Comparison of ENCODE assay signal across 1 cellular context in the genomic region with DNA sequence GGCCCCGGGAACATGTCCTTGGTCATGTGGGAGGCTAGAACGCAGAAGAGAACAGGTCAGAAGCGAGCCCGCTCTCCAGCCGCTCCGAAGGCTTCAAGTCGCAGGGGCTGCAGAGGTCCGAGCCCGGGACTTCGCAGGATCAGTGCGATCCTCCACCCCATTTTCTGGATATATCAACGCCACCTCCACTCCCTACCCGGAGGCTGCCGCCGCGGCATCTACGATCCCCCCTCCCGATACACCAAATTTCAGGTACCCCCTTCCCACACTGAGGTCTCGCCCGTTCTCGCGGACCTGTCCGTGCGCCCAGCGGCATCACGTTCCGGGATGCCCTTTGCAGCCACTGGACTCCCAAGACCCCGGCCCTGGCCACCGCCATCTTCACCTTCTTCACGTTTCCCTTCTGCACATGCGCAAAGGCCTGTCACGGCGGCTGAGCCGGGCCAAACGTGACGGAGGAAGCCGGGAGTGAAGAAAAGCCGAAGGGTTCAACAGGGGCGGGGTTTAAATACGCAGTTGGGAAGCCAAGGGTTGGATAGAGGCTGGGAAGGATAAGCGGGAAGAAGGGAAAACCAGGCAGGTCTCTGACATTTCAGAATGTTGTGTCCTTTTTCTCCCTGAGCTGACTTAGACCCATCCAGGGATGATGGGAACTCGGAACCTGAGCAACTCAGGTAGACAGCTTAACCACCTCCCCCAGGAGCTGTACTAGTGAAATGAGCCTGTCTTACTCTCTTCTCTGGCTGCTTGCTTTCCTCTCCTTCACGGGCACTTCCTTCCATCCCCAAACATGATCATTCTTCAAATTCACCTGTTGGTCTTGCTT.
TF ChIP-seq lines count a peak whose summit lies in the region.

A gene (minus strand): TSS at position 399 of the 826 bp plus-strand sequence. CDS start 20 bp downstream, at position 379.

TF ChIP-seq in HepG2, 621 proteins besides CTCF, POLR2A, EP300 and RAD21 (continued from another document and continues in another):
- TF ChIP-seq ZNF251 (CRISPR knock-in tag; IDR thresholded peaks at IDR 0.05): no peak
- TF ChIP-seq, protein P1, sequence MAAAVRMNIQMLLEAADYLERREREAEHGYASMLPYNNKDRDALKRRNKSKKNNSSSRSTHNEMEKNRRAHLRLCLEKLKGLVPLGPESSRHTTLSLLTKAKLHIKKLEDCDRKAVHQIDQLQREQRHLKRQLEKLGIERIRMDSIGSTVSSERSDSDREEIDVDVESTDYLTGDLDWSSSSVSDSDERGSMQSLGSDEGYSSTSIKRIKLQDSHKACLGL (CRISPR knock-in tag; IDR thresholded peaks at IDR 0.05): no peak
- no peak for TF ChIP-seq ZNF777 (CRISPR knock-in tag; IDR thresholded peaks at IDR 0.05)
- TF ChIP-seq NFIC (IDR thresholded peaks at IDR 0.05; ENCODE audit: low read length): no peak; the same call in 1 of the 2 replicates
- no peak for TF ChIP-seq NFE2L1 (CRISPR knock-in tag; IDR thresholded peaks at IDR 0.05; ENCODE audit: borderline replicate concordance)
- TF ChIP-seq SP1 (IDR thresholded peaks at IDR 0.05): no peak
- TF ChIP-seq SP1 (CRISPR knock-in tag; IDR thresholded peaks at IDR 0.05): no peak
- TF ChIP-seq RBAK (CRISPR knock-in tag; IDR thresholded peaks at IDR 0.05): 0 out of 2 replicates have a peak, but pooled peaks have one; percentile 35
- TF ChIP-seq PRPF4 (IDR thresholded peaks at IDR 0.05; ENCODE audit: low read depth, low read length, poor library complexity, severe bottlenecking): no peak
- peak; percentile 47; the same call in 1 of the 2 replicates for TF ChIP-seq MYC (CRISPR knock-in tag; IDR thresholded peaks at IDR 0.05; ENCODE audit: borderline replicate concordance)
- TF ChIP-seq ZBTB7A (CRISPR knock-in tag; IDR thresholded peaks at IDR 0.05): no peak
- TF ChIP-seq U2AF2 (IDR thresholded peaks at IDR 0.05; ENCODE audit: low read depth, low read length): no peak
- no peak for TF ChIP-seq ZNF460 (CRISPR knock-in tag; IDR thresholded peaks at IDR 0.05; ENCODE audit: borderline replicate concordance)
- no peak for TF ChIP-seq MZF1 (CRISPR knock-in tag; IDR thresholded peaks at IDR 0.05; ENCODE audit: borderline replicate concordance)
- no peak for TF ChIP-seq ZNF30 (CRISPR knock-in tag; IDR thresholded peaks at IDR 0.05)
- TF ChIP-seq ZNF124 (CRISPR knock-in tag; IDR thresholded peaks at IDR 0.05): no peak
- TF ChIP-seq PPARG (CRISPR knock-in tag; conservative IDR thresholded peaks at IDR 0.05): no peak
- TF ChIP-seq, protein P2, sequence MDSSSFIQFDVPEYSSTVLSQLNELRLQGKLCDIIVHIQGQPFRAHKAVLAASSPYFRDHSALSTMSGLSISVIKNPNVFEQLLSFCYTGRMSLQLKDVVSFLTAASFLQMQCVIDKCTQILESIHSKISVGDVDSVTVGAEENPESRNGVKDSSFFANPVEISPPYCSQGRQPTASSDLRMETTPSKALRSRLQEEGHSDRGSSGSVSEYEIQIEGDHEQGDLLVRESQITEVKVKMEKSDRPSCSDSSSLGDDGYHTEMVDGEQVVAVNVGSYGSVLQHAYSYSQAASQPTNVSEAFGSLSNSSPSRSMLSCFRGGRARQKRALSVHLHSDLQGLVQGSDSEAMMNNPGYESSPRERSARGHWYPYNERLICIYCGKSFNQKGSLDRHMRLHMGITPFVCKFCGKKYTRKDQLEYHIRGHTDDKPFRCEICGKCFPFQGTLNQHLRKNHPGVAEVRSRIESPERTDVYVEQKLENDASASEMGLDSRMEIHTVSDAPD (CRISPR knock-in tag; IDR thresholded peaks at IDR 0.05): no peak
- peak; percentile 47; the same call in 1 of the 2 replicates for TF ChIP-seq KMT2B (CRISPR knock-in tag; IDR thresholded peaks at IDR 0.05)
- peak; percentile 84; the same call in 1 of the 2 replicates for TF ChIP-seq ZNF430 (CRISPR knock-in tag; IDR thresholded peaks at IDR 0.05)
- TF ChIP-seq ZNF773 (CRISPR knock-in tag; IDR thresholded peaks at IDR 0.05; ENCODE audit: borderline replicate concordance): no peak
- TF ChIP-seq, protein P3, sequence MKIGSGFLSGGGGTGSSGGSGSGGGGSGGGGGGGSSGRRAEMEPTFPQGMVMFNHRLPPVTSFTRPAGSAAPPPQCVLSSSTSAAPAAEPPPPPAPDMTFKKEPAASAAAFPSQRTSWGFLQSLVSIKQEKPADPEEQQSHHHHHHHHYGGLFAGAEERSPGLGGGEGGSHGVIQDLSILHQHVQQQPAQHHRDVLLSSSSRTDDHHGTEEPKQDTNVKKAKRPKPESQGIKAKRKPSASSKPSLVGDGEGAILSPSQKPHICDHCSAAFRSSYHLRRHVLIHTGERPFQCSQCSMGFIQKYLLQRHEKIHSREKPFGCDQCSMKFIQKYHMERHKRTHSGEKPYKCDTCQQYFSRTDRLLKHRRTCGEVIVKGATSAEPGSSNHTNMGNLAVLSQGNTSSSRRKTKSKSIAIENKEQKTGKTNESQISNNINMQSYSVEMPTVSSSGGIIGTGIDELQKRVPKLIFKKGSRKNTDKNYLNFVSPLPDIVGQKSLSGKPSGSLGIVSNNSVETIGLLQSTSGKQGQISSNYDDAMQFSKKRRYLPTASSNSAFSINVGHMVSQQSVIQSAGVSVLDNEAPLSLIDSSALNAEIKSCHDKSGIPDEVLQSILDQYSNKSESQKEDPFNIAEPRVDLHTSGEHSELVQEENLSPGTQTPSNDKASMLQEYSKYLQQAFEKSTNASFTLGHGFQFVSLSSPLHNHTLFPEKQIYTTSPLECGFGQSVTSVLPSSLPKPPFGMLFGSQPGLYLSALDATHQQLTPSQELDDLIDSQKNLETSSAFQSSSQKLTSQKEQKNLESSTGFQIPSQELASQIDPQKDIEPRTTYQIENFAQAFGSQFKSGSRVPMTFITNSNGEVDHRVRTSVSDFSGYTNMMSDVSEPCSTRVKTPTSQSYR (CRISPR knock-in tag; IDR thresholded peaks at IDR 0.05; ENCODE audit: borderline replicate concordance): no peak
- TF ChIP-seq FOSL1 (CRISPR knock-in tag; IDR thresholded peaks at IDR 0.05; ENCODE audit: borderline replicate concordance): no peak
- TF ChIP-seq PAX8 (CRISPR knock-in tag; IDR thresholded peaks at IDR 0.05; ENCODE audit: borderline replicate concordance): no peak
- peak; percentile 39; the same call in 1 of the 2 replicates for TF ChIP-seq ZNF614 (CRISPR knock-in tag; IDR thresholded peaks at IDR 0.05; ENCODE audit: borderline replicate concordance)
- TF ChIP-seq ZNF24 (IDR thresholded peaks at IDR 0.05): no peak
- no peak; the same call in 1 of the 2 replicates for TF ChIP-seq ZSCAN30 (CRISPR knock-in tag; IDR thresholded peaks at IDR 0.05)
- TF ChIP-seq KDM4B (CRISPR knock-in tag; IDR thresholded peaks at IDR 0.05): 0 out of 2 replicates have a peak, but pooled peaks have one; percentile 38
- no peak for TF ChIP-seq ZBTB21 (CRISPR knock-in tag; IDR thresholded peaks at IDR 0.05)
- no peak for TF ChIP-seq NCOR1 (IDR thresholded peaks at IDR 0.05; ENCODE audit: borderline replicate concordance, low read length)
- no peak for TF ChIP-seq TAF15 (IDR thresholded peaks at IDR 0.05; ENCODE audit: low read depth, low read length, poor library complexity, severe bottlenecking)
- TF ChIP-seq MAFK (conservative IDR thresholded peaks at IDR 0.05 in 1 of 2, IDR thresholded peaks at IDR 0.05 in 1 of 2; ENCODE audit: low read length in 2 of 2): no peak
- TF ChIP-seq, protein P4, sequence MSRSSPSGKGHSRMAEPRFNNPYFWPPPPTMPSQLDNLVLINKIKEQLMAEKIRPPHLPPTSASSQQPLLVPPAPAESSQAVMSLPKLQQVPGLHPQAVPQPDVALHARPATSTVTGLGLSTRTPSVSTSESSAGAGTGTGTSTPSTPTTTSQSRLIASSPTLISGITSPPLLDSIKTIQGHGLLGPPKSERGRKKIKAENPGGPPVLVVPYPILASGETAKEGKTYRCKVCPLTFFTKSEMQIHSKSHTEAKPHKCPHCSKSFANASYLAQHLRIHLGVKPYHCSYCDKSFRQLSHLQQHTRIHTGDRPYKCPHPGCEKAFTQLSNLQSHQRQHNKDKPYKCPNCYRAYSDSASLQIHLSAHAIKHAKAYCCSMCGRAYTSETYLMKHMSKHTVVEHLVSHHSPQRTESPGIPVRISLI (CRISPR knock-in tag; IDR thresholded peaks at IDR 0.05; ENCODE audit: borderline replicate concordance): no peak
- TF ChIP-seq ZNF598 (CRISPR knock-in tag; IDR thresholded peaks at IDR 0.05; ENCODE audit: borderline replicate concordance): 0 out of 2 replicates have a peak, but pooled peaks have one; percentile 48
- TF ChIP-seq ZBTB7B (CRISPR knock-in tag; IDR thresholded peaks at IDR 0.05): no peak
- TF ChIP-seq GATAD1 (CRISPR knock-in tag; IDR thresholded peaks at IDR 0.05): peak; percentile 86
- TF ChIP-seq, protein P5, sequence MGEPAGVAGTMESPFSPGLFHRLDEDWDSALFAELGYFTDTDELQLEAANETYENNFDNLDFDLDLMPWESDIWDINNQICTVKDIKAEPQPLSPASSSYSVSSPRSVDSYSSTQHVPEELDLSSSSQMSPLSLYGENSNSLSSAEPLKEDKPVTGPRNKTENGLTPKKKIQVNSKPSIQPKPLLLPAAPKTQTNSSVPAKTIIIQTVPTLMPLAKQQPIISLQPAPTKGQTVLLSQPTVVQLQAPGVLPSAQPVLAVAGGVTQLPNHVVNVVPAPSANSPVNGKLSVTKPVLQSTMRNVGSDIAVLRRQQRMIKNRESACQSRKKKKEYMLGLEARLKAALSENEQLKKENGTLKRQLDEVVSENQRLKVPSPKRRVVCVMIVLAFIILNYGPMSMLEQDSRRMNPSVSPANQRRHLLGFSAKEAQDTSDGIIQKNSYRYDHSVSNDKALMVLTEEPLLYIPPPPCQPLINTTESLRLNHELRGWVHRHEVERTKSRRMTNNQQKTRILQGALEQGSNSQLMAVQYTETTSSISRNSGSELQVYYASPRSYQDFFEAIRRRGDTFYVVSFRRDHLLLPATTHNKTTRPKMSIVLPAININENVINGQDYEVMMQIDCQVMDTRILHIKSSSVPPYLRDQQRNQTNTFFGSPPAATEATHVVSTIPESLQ (CRISPR knock-in tag; conservative IDR thresholded peaks at IDR 0.05): no peak
- TF ChIP-seq ZFP62 (CRISPR knock-in tag; IDR thresholded peaks at IDR 0.05): no peak
- 0 out of 2 replicates have a peak, but pooled peaks have one; percentile 20 for TF ChIP-seq ZNF232 (CRISPR knock-in tag; IDR thresholded peaks at IDR 0.05; ENCODE audit: borderline replicate concordance)
- TF ChIP-seq STAT5B (CRISPR knock-in tag; IDR thresholded peaks at IDR 0.05): no peak
- TF ChIP-seq ZNF790 (CRISPR knock-in tag; IDR thresholded peaks at IDR 0.05; ENCODE audit: borderline replicate concordance): no peak
- no peak for TF ChIP-seq ZNF484 (CRISPR knock-in tag; IDR thresholded peaks at IDR 0.05; ENCODE audit: borderline replicate concordance, low read depth)
- TF ChIP-seq JDP2 (CRISPR knock-in tag; IDR thresholded peaks at IDR 0.05; ENCODE audit: borderline replicate concordance): no peak; the same call in 1 of the 2 replicates
- TF ChIP-seq, protein P6, sequence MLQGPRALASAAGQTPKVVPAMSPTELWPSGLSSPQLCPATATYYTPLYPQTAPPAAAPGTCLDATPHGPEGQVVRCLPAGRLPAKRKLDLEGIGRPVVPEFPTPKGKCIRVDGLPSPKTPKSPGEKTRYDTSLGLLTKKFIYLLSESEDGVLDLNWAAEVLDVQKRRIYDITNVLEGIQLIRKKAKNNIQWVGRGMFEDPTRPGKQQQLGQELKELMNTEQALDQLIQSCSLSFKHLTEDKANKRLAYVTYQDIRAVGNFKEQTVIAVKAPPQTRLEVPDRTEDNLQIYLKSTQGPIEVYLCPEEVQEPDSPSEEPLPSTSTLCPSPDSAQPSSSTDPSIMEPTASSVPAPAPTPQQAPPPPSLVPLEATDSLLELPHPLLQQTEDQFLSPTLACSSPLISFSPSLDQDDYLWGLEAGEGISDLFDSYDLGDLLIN (CRISPR knock-in tag; IDR thresholded peaks at IDR 0.05; ENCODE audit: borderline replicate concordance): no peak
- no peak for TF ChIP-seq NCOA1 (CRISPR knock-in tag; IDR thresholded peaks at IDR 0.05)
- TF ChIP-seq, protein P7, sequence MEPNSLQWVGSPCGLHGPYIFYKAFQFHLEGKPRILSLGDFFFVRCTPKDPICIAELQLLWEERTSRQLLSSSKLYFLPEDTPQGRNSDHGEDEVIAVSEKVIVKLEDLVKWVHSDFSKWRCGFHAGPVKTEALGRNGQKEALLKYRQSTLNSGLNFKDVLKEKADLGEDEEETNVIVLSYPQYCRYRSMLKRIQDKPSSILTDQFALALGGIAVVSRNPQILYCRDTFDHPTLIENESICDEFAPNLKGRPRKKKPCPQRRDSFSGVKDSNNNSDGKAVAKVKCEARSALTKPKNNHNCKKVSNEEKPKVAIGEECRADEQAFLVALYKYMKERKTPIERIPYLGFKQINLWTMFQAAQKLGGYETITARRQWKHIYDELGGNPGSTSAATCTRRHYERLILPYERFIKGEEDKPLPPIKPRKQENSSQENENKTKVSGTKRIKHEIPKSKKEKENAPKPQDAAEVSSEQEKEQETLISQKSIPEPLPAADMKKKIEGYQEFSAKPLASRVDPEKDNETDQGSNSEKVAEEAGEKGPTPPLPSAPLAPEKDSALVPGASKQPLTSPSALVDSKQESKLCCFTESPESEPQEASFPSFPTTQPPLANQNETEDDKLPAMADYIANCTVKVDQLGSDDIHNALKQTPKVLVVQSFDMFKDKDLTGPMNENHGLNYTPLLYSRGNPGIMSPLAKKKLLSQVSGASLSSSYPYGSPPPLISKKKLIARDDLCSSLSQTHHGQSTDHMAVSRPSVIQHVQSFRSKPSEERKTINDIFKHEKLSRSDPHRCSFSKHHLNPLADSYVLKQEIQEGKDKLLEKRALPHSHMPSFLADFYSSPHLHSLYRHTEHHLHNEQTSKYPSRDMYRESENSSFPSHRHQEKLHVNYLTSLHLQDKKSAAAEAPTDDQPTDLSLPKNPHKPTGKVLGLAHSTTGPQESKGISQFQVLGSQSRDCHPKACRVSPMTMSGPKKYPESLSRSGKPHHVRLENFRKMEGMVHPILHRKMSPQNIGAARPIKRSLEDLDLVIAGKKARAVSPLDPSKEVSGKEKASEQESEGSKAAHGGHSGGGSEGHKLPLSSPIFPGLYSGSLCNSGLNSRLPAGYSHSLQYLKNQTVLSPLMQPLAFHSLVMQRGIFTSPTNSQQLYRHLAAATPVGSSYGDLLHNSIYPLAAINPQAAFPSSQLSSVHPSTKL (CRISPR knock-in tag; IDR thresholded peaks at IDR 0.05): no peak
- TF ChIP-seq ZNF10 (CRISPR knock-in tag; IDR thresholded peaks at IDR 0.05; ENCODE audit: borderline replicate concordance, low read depth): no peak
- TF ChIP-seq ZMAT3 (CRISPR knock-in tag; conservative IDR thresholded peaks at IDR 0.05): no peak; the same call in 1 of the 2 replicates
- TF ChIP-seq RFXANK (CRISPR knock-in tag; IDR thresholded peaks at IDR 0.05): no peak
- TF ChIP-seq ZNF329 (CRISPR knock-in tag; IDR thresholded peaks at IDR 0.05; ENCODE audit: low read depth): peak; percentile 67; the same call in 1 of the 2 replicates
- peak; percentile 67 for TF ChIP-seq BHLHE40 (IDR thresholded peaks at IDR 0.05; ENCODE audit: low read length)
- 0 out of 2 replicates have a peak, but pooled peaks have one; percentile 16 for TF ChIP-seq AHR (CRISPR knock-in tag; IDR thresholded peaks at IDR 0.05)
- no peak for TF ChIP-seq CHCHD3 (CRISPR knock-in tag; IDR thresholded peaks at IDR 0.05)
